In the genomic region with DNA sequence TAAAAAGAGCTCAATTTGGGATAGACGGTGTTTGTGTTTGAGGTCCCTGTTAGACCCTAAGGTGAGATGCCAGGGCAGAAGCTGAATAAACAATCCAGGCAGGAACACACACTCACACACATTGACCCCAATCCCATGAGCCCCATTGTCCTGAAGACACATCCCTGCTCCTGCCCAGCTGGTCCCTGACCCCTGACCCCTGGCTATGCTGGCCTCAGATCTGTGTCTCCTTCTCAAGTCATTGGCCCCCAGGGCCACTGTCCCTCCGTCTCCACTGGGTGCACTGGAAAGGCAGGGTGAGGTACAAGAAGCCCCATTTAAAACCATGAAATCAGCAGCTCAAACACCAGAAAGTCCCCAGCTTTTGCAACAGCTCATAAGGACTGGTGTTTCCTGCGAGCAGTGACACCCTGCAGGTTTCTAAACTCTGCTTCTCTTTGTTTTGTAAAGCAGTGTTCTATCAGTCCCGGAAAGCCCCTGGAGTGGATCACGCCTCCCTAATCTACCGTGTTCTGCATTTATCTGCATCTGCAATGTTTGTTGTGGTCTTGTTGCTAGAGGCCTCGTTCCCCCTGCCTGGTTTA, we compare ENCODE assay signal across 1 cellular context.
TF ChIP-seq lines count a peak whose summit lies in the region.

No MANE protein-coding gene starts in this region.

TF ChIP-seq in HepG2, 621 proteins besides CTCF, POLR2A, EP300 and RAD21 (continued from another document and continues in another):
- TF ChIP-seq ZBTB3 (CRISPR knock-in tag; IDR thresholded peaks at IDR 0.05; ENCODE audit: borderline replicate concordance, low read depth) (no peak), FOXM1 (CRISPR knock-in tag; IDR thresholded peaks at IDR 0.05) (no peak), ZNF10 (CRISPR knock-in tag; IDR thresholded peaks at IDR 0.05; ENCODE audit: borderline replicate concordance, low read depth) (no peak), ZMYM3 (CRISPR knock-in tag; IDR thresholded peaks at IDR 0.05) (peak; percentile 54; the same call in 1 of the 2 replicates), PHF21A (CRISPR knock-in tag; IDR thresholded peaks at IDR 0.05) (peak; percentile 79), YY1 (IDR thresholded peaks at IDR 0.05; ENCODE audit: insufficient read depth, insufficient replicate concordance, low read depth, low read length) (no peak), TIGD3 (CRISPR knock-in tag; IDR thresholded peaks at IDR 0.05; ENCODE audit: borderline replicate concordance) (no peak), ZNF549 (CRISPR knock-in tag; IDR thresholded peaks at IDR 0.05) (no peak), TEAD2 (CRISPR knock-in tag; IDR thresholded peaks at IDR 0.05) (no peak), TBX3 (IDR thresholded peaks at IDR 0.05; ENCODE audit: borderline replicate concordance) (no peak), MAFG (CRISPR knock-in tag; IDR thresholded peaks at IDR 0.05) (no peak), ZNF230 (CRISPR knock-in tag; IDR thresholded peaks at IDR 0.05) (no peak), ZNF713 (CRISPR knock-in tag; IDR thresholded peaks at IDR 0.05) (no peak), ZFP36L1 (CRISPR knock-in tag; IDR thresholded peaks at IDR 0.05) (no peak), IKZF1 (IDR thresholded peaks at IDR 0.05) (no peak), ETV5 (CRISPR knock-in tag; IDR thresholded peaks at IDR 0.05; ENCODE audit: borderline replicate concordance) (no peak; the same call in 1 of the 2 replicates), JUNB (CRISPR knock-in tag; IDR thresholded peaks at IDR 0.05; ENCODE audit: borderline replicate concordance) (no peak), NKX3-1 (CRISPR knock-in tag; IDR thresholded peaks at IDR 0.05) (no peak), ZNF367 (CRISPR knock-in tag; IDR thresholded peaks at IDR 0.05; ENCODE audit: borderline replicate concordance) (no peak), ZNF674 (CRISPR knock-in tag; IDR thresholded peaks at IDR 0.05; ENCODE audit: low read depth) (no peak), NR2F6 (IDR thresholded peaks at IDR 0.05) (peak; percentile 98), NR2F6 (CRISPR knock-in tag; IDR thresholded peaks at IDR 0.05) (peak; percentile 97), SP140L (CRISPR knock-in tag; IDR thresholded peaks at IDR 0.05; ENCODE audit: borderline replicate concordance) (no peak), CENPT (CRISPR knock-in tag; IDR thresholded peaks at IDR 0.05; ENCODE audit: low read depth) (no peak), ZEB1 (IDR thresholded peaks at IDR 0.05; ENCODE audit: insufficient replicate concordance, low read depth) (no peak), REST (IDR thresholded peaks at IDR 0.05; ENCODE audit: borderline replicate concordance in 1 of 2, low read depth in 1 of 2, low read length in 2 of 2) (no peak), CBFB (CRISPR knock-in tag; IDR thresholded peaks at IDR 0.05) (no peak), TBX2 (CRISPR knock-in tag; IDR thresholded peaks at IDR 0.05; ENCODE audit: borderline replicate concordance) (peak; percentile 36; the same call in 1 of the 2 replicates), MLLT10 (CRISPR knock-in tag; IDR thresholded peaks at IDR 0.05) (no peak), ZNF761 (CRISPR knock-in tag; conservative IDR thresholded peaks at IDR 0.05) (no peak), ZSCAN9 (CRISPR knock-in tag; IDR thresholded peaks at IDR 0.05; ENCODE audit: borderline replicate concordance) (no peak), KLF11 (CRISPR knock-in tag; IDR thresholded peaks at IDR 0.05) (no peak), MXD3 (CRISPR knock-in tag; IDR thresholded peaks at IDR 0.05) (no peak), TFE3 (CRISPR knock-in tag; IDR thresholded peaks at IDR 0.05) (no peak), ZNF282 (IDR thresholded peaks at IDR 0.05; ENCODE audit: partially characterized antibody) (no peak), ZHX1 (CRISPR knock-in tag; IDR thresholded peaks at IDR 0.05; ENCODE audit: low read depth) (no peak)
- TF ChIP-seq, protein P1, sequence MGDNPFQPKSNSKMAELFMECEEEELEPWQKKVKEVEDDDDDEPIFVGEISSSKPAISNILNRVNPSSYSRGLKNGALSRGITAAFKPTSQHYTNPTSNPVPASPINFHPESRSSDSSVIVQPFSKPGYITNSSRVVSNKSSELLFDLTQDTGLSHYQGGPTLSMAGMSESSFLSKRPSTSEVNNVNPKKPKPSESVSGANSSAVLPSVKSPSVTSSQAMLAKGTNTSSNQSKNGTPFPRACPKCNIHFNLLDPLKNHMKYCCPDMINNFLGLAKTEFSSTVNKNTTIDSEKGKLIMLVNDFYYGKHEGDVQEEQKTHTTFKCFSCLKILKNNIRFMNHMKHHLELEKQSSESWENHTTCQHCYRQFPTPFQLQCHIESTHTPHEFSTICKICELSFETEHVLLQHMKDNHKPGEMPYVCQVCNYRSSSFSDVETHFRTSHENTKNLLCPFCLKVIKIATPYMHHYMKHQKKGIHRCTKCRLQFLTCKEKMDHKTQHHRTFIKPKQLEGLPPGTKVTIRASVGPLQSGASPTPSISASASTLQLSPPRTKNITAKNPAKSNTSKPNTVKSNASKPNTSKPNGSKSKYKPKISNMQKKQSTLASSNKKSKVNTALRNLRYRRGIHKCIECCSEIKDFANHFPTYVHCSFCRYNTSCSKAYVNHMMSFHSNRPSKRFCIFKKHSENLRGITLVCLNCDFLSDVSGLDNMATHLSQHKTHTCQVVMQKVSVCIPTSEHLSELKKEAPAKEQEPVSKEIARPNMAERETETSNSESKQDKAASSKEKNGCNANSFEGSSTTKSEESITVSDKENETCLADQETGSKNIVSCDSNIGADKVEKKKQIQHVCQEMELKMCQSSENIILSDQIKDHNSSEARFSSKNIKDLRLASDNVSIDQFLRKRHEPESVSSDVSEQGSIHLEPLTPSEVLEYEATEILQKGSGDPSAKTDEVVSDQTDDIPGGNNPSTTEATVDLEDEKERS (CRISPR knock-in tag; IDR thresholded peaks at IDR 0.05): no peak
- TF ChIP-seq, protein P2, sequence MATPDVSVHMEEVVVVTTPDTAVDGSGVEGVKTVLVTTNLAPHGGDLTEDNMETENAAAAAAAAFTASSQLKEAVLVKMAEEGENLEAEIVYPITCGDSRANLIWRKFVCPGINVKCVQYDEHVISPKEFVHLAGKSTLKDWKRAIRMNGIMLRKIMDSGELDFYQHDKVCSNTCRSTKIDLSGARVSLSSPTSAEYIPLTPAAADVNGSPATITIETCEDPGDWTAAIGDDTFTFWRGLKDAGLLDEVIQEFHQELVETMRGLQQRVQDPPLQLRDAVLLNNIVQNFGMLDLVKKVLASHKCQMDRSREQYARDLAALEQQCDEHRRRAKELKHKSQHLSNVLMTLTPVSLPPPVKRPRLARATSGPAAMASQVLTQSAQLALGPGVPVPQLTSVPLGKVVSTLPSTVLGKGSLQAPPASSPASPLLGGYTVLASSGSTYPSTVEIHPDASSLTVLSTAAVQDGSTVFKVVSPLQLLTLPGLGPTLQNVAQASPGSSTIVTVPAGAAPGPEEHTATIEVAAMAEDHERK (CRISPR knock-in tag; IDR thresholded peaks at IDR 0.05; ENCODE audit: low read depth): no peak
- TF ChIP-seq, protein P3, sequence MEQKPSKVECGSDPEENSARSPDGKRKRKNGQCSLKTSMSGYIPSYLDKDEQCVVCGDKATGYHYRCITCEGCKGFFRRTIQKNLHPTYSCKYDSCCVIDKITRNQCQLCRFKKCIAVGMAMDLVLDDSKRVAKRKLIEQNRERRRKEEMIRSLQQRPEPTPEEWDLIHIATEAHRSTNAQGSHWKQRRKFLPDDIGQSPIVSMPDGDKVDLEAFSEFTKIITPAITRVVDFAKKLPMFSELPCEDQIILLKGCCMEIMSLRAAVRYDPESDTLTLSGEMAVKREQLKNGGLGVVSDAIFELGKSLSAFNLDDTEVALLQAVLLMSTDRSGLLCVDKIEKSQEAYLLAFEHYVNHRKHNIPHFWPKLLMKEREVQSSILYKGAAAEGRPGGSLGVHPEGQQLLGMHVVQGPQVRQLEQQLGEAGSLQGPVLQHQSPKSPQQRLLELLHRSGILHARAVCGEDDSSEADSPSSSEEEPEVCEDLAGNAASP (CRISPR knock-in tag; IDR thresholded peaks at IDR 0.05; ENCODE audit: borderline replicate concordance): peak; percentile 41; the same call in 1 of the 2 replicates
- TF ChIP-seq, protein P4, sequence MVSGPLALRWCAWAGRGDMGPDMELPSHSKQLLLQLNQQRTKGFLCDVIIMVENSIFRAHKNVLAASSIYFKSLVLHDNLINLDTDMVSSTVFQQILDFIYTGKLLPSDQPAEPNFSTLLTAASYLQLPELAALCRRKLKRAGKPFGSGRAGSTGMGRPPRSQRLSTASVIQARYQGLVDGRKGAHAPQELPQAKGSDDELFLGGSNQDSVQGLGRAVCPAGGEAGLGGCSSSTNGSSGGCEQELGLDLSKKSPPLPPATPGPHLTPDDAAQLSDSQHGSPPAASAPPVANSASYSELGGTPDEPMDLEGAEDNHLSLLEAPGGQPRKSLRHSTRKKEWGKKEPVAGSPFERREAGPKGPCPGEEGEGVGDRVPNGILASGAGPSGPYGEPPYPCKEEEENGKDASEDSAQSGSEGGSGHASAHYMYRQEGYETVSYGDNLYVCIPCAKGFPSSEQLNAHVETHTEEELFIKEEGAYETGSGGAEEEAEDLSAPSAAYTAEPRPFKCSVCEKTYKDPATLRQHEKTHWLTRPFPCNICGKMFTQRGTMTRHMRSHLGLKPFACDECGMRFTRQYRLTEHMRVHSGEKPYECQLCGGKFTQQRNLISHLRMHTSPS (CRISPR knock-in tag; IDR thresholded peaks at IDR 0.05; ENCODE audit: low read depth): peak; percentile 86
- TF ChIP-seq, protein P5, sequence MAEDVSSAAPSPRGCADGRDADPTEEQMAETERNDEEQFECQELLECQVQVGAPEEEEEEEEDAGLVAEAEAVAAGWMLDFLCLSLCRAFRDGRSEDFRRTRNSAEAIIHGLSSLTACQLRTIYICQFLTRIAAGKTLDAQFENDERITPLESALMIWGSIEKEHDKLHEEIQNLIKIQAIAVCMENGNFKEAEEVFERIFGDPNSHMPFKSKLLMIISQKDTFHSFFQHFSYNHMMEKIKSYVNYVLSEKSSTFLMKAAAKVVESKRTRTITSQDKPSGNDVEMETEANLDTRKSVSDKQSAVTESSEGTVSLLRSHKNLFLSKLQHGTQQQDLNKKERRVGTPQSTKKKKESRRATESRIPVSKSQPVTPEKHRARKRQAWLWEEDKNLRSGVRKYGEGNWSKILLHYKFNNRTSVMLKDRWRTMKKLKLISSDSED (CRISPR knock-in tag; IDR thresholded peaks at IDR 0.05): no peak
